In genomic region chr2:199430219-199430618, GRCh38 we compare ENCODE assay signal across 17 cellular contexts. TPM values are rescaled to one million over a fixed set of nuclear protein-coding genes. Genes with fewer than 3 reads are reported as not detected.
DNase-seq lines count a peak whose midpoint lies in the region; ATAC-seq, FAIRE-seq and TF ChIP-seq lines count a peak whose summit lies in the region.
"Had no signal": no experiment of that assay in that cellular context is flagged by ENCODE, and none has a peak within 500 bp of the region (broad histone marks: within the 10 kb centered on the region; RNA-seq: fewer than 3 reads in every experiment).

No MANE protein-coding gene starts in this region.

- intact Hi-C loops in OCI-LY7 (cut with micrococcal nuclease; ENCODE audit: unreplicated experiment) = no loop called here

- H3K23ac ChIP-seq in H1 (ENCODE audit: insufficient read length) = no peak overlapping the region

- peak; percentile 12 for DNase-seq in NCI-H526 treated with DMSO at 0.1 percent for 48 hours (lab: John Stamatoyannopoulos, UW)
- DNase-seq in OCI-LY7 (ENCODE audit: low spot score) = no peak
- no peak for DNase-seq in H1 (ENCODE audit: low read depth in 1 of 2, low spot score in 2 of 2)
- DNase-seq in NK-92 treated with Interleukin-12 subunit alpha and Interleukin-12 subunit beta, amount 100 ng/mL, for 24 hours (lab: John Stamatoyannopoulos, UW) = no peak
- no peak for DNase-seq in erythroblast (lab: John Stamatoyannopoulos, UW)
- DNase-seq: C1 segment of cervical spinal cord; Calu3; CD4-positive, alpha-beta memory T cell; COR-L47; DMS53; DMS79 treated with DMSO at 0.1 percent for 48 hours; GF-D8; H9 had no signal

- no peak overlapping the region for H3K4ac ChIP-seq in H1 (replicated peaks; ENCODE audit: insufficient read length, low read depth, low read length)

- WGBS in H1 (ENCODE audit: extremely low coverage in 1 of 2, insufficient coverage in 1 of 2, insufficient read length in 1 of 2, insufficient replicate concordance in 2 of 2, low coverage in 1 of 2, low lambda C conversion rate in 2 of 2, missing lambda C conversion rate in 1 of 2), 2 experiments = 80% methylated on average over 3 of the region's 3 CpGs; no CpG with 5 or more reads in 1 of the 2 experiments

- H3K27ac ChIP-seq in OCI-LY7 (ENCODE audit: low read depth, low read length, poor library complexity, severe bottlenecking) (no peak overlapping the region), H1 (ENCODE audit: low read depth, low read length) (no peak overlapping the region)

- H3K9ac ChIP-seq in H1 (replicated peaks in 1 of 4; ENCODE audit: extremely low read depth in 1 of 4, low read depth in 3 of 4, low read length in 3 of 4) = no peak overlapping the region

- 0 out of 2 replicates have a peak overlapping the region, but pooled peaks have one; percentile 10 for H2BK12ac ChIP-seq in H1 (ENCODE audit: low read depth, low read length)

- H3K9me3 ChIP-seq in OCI-LY7 (ENCODE audit: low read length) (no peaks in the 10 kb centered on the region), H1 (ENCODE audit: insufficient read depth in 2 of 2, low read depth in 1 of 2, low read length in 1 of 2) (no peaks in the 10 kb centered on the region)

- H3K56ac ChIP-seq in H1 (replicated peaks; ENCODE audit: insufficient read length, low read depth, low read length) = no peak overlapping the region

- H3K79me2 ChIP-seq in OCI-LY7 (ENCODE audit: insufficient read depth, low read depth, low read length) (no peaks in the 10 kb centered on the region), H1 (ENCODE audit: control insufficient read depth in 1 of 2, insufficient read depth in 2 of 2, low read length in 2 of 2) (no peaks in the 10 kb centered on the region)

- H3K36me3 ChIP-seq in OCI-LY7 (ENCODE audit: insufficient read depth, low read length) (peaks cover 82% of the 10 kb centered on the region), H1 (ENCODE audit: control insufficient read depth in 2 of 4, insufficient read depth in 4 of 4, low read length in 3 of 4) (no peaks in the 10 kb centered on the region)

- no peaks in the 10 kb centered on the region for H3K23me2 ChIP-seq in H1 (ENCODE audit: low read depth, low read length)

- H3K4me2 ChIP-seq in OCI-LY7 (ENCODE audit: low read length) (peak overlapping the region; percentile 15; the same call in 1 of the 2 replicates), H1 (ENCODE audit: insufficient read depth in 1 of 2, low read depth in 2 of 2, low read length in 2 of 2) (no peak overlapping the region)

- CTCF ChIA-PET in OCI-LY7 (lab: Charles Lee; ENCODE audit: unreplicated experiment) = no interaction called here
- CTCF ChIA-PET in H1 (lab: Charles Lee; ENCODE audit: partially characterized antibody) = interaction anchor here (1.9 kb wide), 1 partner anchor 58 kb away, joined by 5 read pairs; no protein-coding TSS in a partner anchor

- no peak overlapping the region for H2BK20ac ChIP-seq in H1 (ENCODE audit: low read length)

- H4K5ac ChIP-seq in H1 (ENCODE audit: insufficient read length, low read depth, low read length) = no peak overlapping the region

- no peak overlapping the region for H4K8ac ChIP-seq in H1 (ENCODE audit: extremely low read depth, insufficient read depth, low read length)

- FAIRE-seq in H1 (lab: Jason Lieb, UNC) = no peak
- FAIRE-seq: GM12892 had no signal

- no peak overlapping the region for H2AK5ac ChIP-seq in H1 (ENCODE audit: low read depth, low read length)

- POLR2A ChIA-PET in OCI-LY7 (lab: Charles Lee) = no interaction called here
- POLR2A ChIA-PET in H1 (lab: Charles Lee; ENCODE audit: partially characterized antibody) = interaction anchor here (1.0 kb wide), 1 partner anchor 36 kb away, joined by 3 read pairs; no protein-coding TSS in a partner anchor

- TF ChIP-seq EP300 in H1 (IDR thresholded peaks at IDR 0.05; ENCODE audit: borderline replicate concordance in 1 of 2, low read depth in 2 of 2, low read length in 2 of 2) = no peak

- no peak overlapping the region for H4K91ac ChIP-seq in H1 (replicated peaks; ENCODE audit: insufficient read length, low read length)

- no peak overlapping the region for H2BK120ac ChIP-seq in H1 (replicated peaks; ENCODE audit: low read depth, low read length)

- no peak overlapping the region for H3K14ac ChIP-seq in H1 (ENCODE audit: insufficient read length)

- H3K18ac ChIP-seq in H1 (ENCODE audit: extremely low read depth, low read length) = no peak overlapping the region

- H3K4me3 ChIP-seq in OCI-LY7 (ENCODE audit: low read depth, low read length, poor library complexity, severe bottlenecking) = no peak overlapping the region
- H3K4me3 ChIP-seq in H1 (ENCODE audit: extremely low read depth in 1 of 4, insufficient read depth in 2 of 4, low read depth in 3 of 4, low read length in 4 of 4) = no peak overlapping the region

- no peak for TF ChIP-seq RAD21 in H1 (IDR thresholded peaks at IDR 0.05 in 1 of 2, conservative IDR thresholded peaks at IDR 0.05 in 1 of 2; ENCODE audit: low read depth in 2 of 2, low read length in 2 of 2)

- H2BK5ac ChIP-seq in H1 (ENCODE audit: low read depth, low read length) = peak overlapping the region; percentile 6; the same call in 1 of the 2 replicates

- no peaks in the 10 kb centered on the region for H3K79me1 ChIP-seq in H1 (ENCODE audit: low read depth, low read length)

- H3K4me1 ChIP-seq in OCI-LY7 (ENCODE audit: insufficient read depth, low read length, poor library complexity, severe bottlenecking) (no peaks in the 10 kb centered on the region), H1 (replicated peaks in 1 of 4; ENCODE audit: control insufficient read depth in 3 of 4, insufficient read depth in 4 of 4, low read length in 3 of 4) (peaks cover 0 to 10% (median 3%) of the 10 kb centered on the region in 4 experiments; a peak in 4 of 7 replicates)

- TF ChIP-seq CTCF in OCI-LY7 (conservative IDR thresholded peaks at IDR 0.05; ENCODE audit: low read length) (no peak), H1 (IDR thresholded peaks at IDR 0.05; ENCODE audit: control extremely low read depth in 1 of 3, insufficient read depth in 1 of 3, low read depth in 1 of 3, low read length in 3 of 3) (no peak)

- ATAC-seq in HG02973 (IDR thresholded peaks at IDR 0.05; ENCODE audit: unreplicated experiment) = no peak
- ATAC-seq: HCT116 had no signal

- H4K20me1 ChIP-seq in OCI-LY7 (ENCODE audit: insufficient read depth, low read length) (no peaks in the 10 kb centered on the region), H1 (replicated peaks in 1 of 2; ENCODE audit: control insufficient read depth in 1 of 2, insufficient read depth in 2 of 2, low read length in 2 of 2) (no peaks in the 10 kb centered on the region)

- no peak overlapping the region for H2AFZ ChIP-seq in OCI-LY7 (ENCODE audit: low read length)
- no peak overlapping the region for H2AFZ ChIP-seq in H1 (ENCODE audit: low read length)

- no TSS peak for BruUV-seq in OCI-LY7 (replicated peaks; lab: Mats Ljungman, UMichigan)

- no peaks in the 10 kb centered on the region for H3K27me3 ChIP-seq in H1 (replicated peaks in 1 of 4; ENCODE audit: control insufficient read depth in 3 of 4, extremely low read depth in 1 of 4, insufficient read depth in 3 of 4, low read length in 3 of 4)

- no peak overlapping the region for H2BK15ac ChIP-seq in H1 (ENCODE audit: low read length)

- TF ChIP-seq POLR2A in H1 (IDR thresholded peaks at IDR 0.05; ENCODE audit: control extremely low read depth in 1 of 2, low read depth in 2 of 2, low read length in 2 of 2) (no peak), erythroblast (IDR thresholded peaks at IDR 0.05; ENCODE audit: low read length) (no peak)

- H3K9me2 ChIP-seq in OCI-LY7 (ENCODE audit: insufficient read depth, low read length) = no peaks in the 10 kb centered on the region

TF ChIP-seq in H1, 55 proteins besides CTCF, POLR2A, EP300 and RAD21:
- TF ChIP-seq HDAC2 (IDR thresholded peaks at IDR 0.05; ENCODE audit: borderline replicate concordance in 1 of 2, low read depth in 2 of 2, low read length in 2 of 2) = no peak

RNA-seq across cellular contexts. Expression of gene SATB2, which starts 27.5 kb away (rescaled TPM):
- 26.1 and 30.7 TPM in 2 replicates for total RNA-seq in OCI-LY7 (2014; rRNA removed; shearing (Covaris generic))
- total RNA-seq in OCI-LY7 (2022) = 15.9 and 26.7 TPM in 2 replicates
- 5.1 and 5.7 TPM in 2 replicates for total RNA-seq in H1 (2021; fragmentation: NEBNext Ultra II Directional; extraction: Animal tissue kit (Norgen Biotek cat#: 25700))
- 1.3 and 1.4 TPM in 2 replicates for polyA plus RNA-seq in H1 (2011; rRNA removed)
- 1.6 TPM for polyA plus RNA-seq in H1 (2011; cell fraction: cytosol; rRNA removed)
- polyA plus RNA-seq in H1 (2011; cell fraction: nucleus; rRNA removed) = 4.4 TPM
- polyA plus RNA-seq in H1 (2012, experiment 1 of 2) = 1.4 to 3.3 TPM (median 2.1 TPM) in 4 replicates
- polyA plus RNA-seq in H1 (2012, experiment 2 of 2) = 0.41 TPM
- 2.7 TPM for polyA plus RNA-seq in H1 (2013, experiment 1 of 2)
- polyA plus RNA-seq in H1 (2013, experiment 2 of 2) = 2.7 TPM
- polyA minus RNA-seq in H1 (2011; rRNA and poly(A)+ RNA removed) = 4.3 and 6.1 TPM in 2 replicates
- polyA minus RNA-seq in H1 (2011; cell fraction: cytosol; rRNA and poly(A)+ RNA removed) = 2.6 TPM
- polyA minus RNA-seq in H1 (2011; cell fraction: nucleus; rRNA and poly(A)+ RNA removed) = 12.3 TPM
- total RNA-seq: G401 had no signal
- polyA plus RNA-seq: CD4-positive, alpha-beta memory T cell had no signal
